ENCODE assay signal across 16 cellular contexts in the genomic region with DNA sequence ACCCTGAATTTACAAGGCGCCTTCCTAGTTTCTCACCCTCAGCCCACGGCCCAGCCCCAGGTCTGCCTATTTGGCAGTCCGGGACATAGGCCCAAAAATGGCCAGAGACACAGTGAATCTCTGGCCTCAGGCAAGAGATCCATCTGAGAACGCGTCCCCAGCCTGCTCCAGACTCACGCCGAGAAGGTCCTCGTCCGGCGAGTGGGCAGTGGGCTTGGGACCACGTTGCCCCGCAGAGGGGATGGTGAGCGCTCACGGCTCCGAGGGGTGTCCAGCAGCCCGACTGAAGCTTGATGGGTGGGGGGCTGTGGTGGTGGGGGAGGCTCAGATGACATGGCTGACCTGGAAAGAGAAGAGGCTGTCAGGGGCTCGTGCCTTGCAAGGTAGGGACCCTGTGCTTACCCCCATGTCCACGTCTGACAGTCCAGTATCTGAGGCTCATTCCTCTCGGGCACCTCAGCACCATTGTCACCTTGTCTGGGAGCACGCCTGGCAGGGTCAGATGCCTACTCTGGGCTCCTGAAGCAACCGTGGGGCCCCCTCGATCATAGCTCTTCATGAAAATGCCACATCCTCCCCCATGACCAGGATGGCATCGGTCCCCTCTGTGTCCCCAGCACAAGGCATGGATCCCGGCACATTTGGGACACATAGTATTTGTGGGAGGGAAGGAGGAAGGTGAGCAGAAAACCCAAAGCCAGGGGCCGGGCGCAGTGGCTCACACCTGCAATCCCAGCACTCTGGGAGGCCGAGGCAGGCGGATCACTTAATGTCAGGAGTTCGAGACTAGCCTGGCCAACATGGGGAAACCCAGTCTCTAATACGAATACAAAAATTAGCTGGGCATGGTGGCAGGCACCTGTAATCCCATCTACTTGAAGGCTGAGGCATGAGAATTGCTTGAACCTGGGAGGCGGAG. TPM values are rescaled to one million over a fixed set of nuclear protein-coding genes. Genes with fewer than 3 reads are reported as not detected.
DNase-seq lines count a peak whose midpoint lies in the region; ATAC-seq, FAIRE-seq and TF ChIP-seq lines count a peak whose summit lies in the region.
"Had no signal": no experiment of that assay in that cellular context is flagged by ENCODE, and none has a peak within 500 bp of the region (broad histone marks: within the 10 kb centered on the region; RNA-seq: fewer than 3 reads in every experiment).

No MANE protein-coding gene starts in this region.

- WGBS in K562 (ENCODE audit: insufficient coverage, low coverage, missing lambda C conversion rate): 97% methylated on average over 29 of the region's 31 CpGs
- 93% methylated on average over 31 of the region's 31 CpGs for WGBS in mesenchymal stem cell
- WGBS in transverse colon (ENCODE audit: low coverage in 1 of 2), 2 donors: 93 to 96% methylated on average over 5 to 31 of the region's 31 CpGs
- WGBS in testis, 2 donors: 93 to 94% methylated on average over 30 to 31 of the region's 31 CpGs

- H3K9me1 ChIP-seq in K562 (ENCODE audit: control insufficient read depth, insufficient read depth, low read length): peaks cover 9% of the 10 kb centered on the region

- peak overlapping the region in 1 of 2 experiments; percentile 21; a peak in 1 of 4 replicates for H3K9ac ChIP-seq in K562 (ENCODE audit: insufficient read depth in 1 of 2, low read depth in 2 of 2, low read length in 2 of 2)
- peak overlapping the region; percentile 68 for H3K9ac ChIP-seq in mesenchymal stem cell (ENCODE audit: low read length)

- H4K91ac ChIP-seq in mesenchymal stem cell (ENCODE audit: low read length): peak overlapping the region; percentile 44

- no peak overlapping the region for H3K14ac ChIP-seq in mesenchymal stem cell (ENCODE audit: low read length in 2 of 2)

- H3K4me3 ChIP-seq in breast epithelium (no peak overlapping the region), K562 (no peak overlapping the region), mesenchymal stem cell (ENCODE audit: insufficient read depth in 1 of 2, low read depth in 1 of 2, low read length in 2 of 2) (no peak overlapping the region), transverse colon (no peak overlapping the region), testis (no peak overlapping the region)

- H3K4me1 ChIP-seq in breast epithelium: peaks cover 0 to 8% of the 10 kb centered on the region in 2 donors
- peaks cover 22 to 43% of the 10 kb centered on the region in 2 experiments for H3K4me1 ChIP-seq in K562 (replicated peaks in 1 of 2; ENCODE audit: control insufficient read depth in 2 of 2, insufficient read depth in 2 of 2, low read length in 2 of 2)
- H3K4me1 ChIP-seq in mesenchymal stem cell (ENCODE audit: control insufficient read depth, insufficient read depth, low read depth, low read length): peaks cover 57% of the 10 kb centered on the region
- peaks cover 11 to 32% (median 25%) of the 10 kb centered on the region in 4 donors for H3K4me1 ChIP-seq in transverse colon
- H3K4me1 ChIP-seq in testis: peaks cover 38% of the 10 kb centered on the region

- no peak overlapping the region for H2BK5ac ChIP-seq in mesenchymal stem cell (ENCODE audit: low read depth, low read length, poor library complexity, severe bottlenecking)

- H3K9me3 ChIP-seq in breast epithelium: no peaks in the 10 kb centered on the region
- no peaks in the 10 kb centered on the region for H3K9me3 ChIP-seq in K562 (replicated peaks; ENCODE audit: control insufficient read depth, insufficient read depth, low read depth, low read length)
- no peaks in the 10 kb centered on the region for H3K9me3 ChIP-seq in mesenchymal stem cell (ENCODE audit: control insufficient read depth, low read length)
- no peaks in the 10 kb centered on the region for H3K9me3 ChIP-seq in transverse colon
- H3K9me3 ChIP-seq in testis: no peaks in the 10 kb centered on the region

- H2AFZ ChIP-seq in K562 (ENCODE audit: low read depth, low read length) (no peak overlapping the region), mesenchymal stem cell (ENCODE audit: low read depth, low read length) (no peak overlapping the region)

- ATAC-seq in K562 (no peak), HG02759 (IDR thresholded peaks at IDR 0.05; ENCODE audit: unreplicated experiment) (no peak)

- no peak overlapping the region for H3K23ac ChIP-seq in mesenchymal stem cell (ENCODE audit: low read length in 2 of 2)

- CTCF ChIA-PET in MCF 10A (lab: Yijun Ruan, JAX) (interaction anchor here (0.6 to 1.8 kb wide), 2 partner anchors 21 to 23 kb away, joined by 3 to 12 read pairs; a partner anchor contains a TSS), K562 (lab: Yijun Ruan, JAX; ENCODE audit: low intra/inter-chr PET ratio) (interaction anchor here (0.6 kb wide), 1 partner anchor 21 kb away, joined by 5 read pairs; no protein-coding TSS in a partner anchor)

- H3K36me3 ChIP-seq in breast epithelium (no peaks in the 10 kb centered on the region), K562 (ENCODE audit: control insufficient read depth, insufficient read depth, low read length) (peaks cover 56% of the 10 kb centered on the region; the same call in 2 of the 3 replicates), mesenchymal stem cell (ENCODE audit: control insufficient read depth in 1 of 2, insufficient read depth in 2 of 2, low read depth in 1 of 2, low read length in 2 of 2) (peaks cover 56 to 59% of the 10 kb centered on the region in 2 experiments), transverse colon (peaks cover 0 to 6% (median 0%) of the 10 kb centered on the region in 4 donors), testis (ENCODE audit: low read depth, missing control alignments) (no peaks in the 10 kb centered on the region)

- TF ChIP-seq CTCF in breast epithelium (IDR thresholded peaks at IDR 0.05): no peak
- TF ChIP-seq CTCF in MCF 10A (IDR thresholded peaks at IDR 0.05; ENCODE audit: unreplicated experiment): no peak
- TF ChIP-seq CTCF in K562 (IDR thresholded peaks at IDR 0.05 in 2 of 3, conservative IDR thresholded peaks at IDR 0.05 in 1 of 3; ENCODE audit: insufficient read depth in 2 of 3, low read depth in 1 of 3, low read length in 3 of 3): no peak
- TF ChIP-seq CTCF in transverse colon (IDR thresholded peaks at IDR 0.05): no peak
- TF ChIP-seq CTCF in testis (IDR thresholded peaks at IDR 0.05): no peak

- H2AK5ac ChIP-seq in mesenchymal stem cell (ENCODE audit: low read length, severe bottlenecking): no peak overlapping the region

- H3K27me3 Mint-ChIP-seq in MCF 10A (ENCODE audit: insufficient read depth, unreplicated experiment): no peaks in the 10 kb centered on the region
- H3K27me3 Mint-ChIP-seq: activated B cell treated with CpG ODN at 0.5 μM for 24 hours had no signal

- FAIRE-seq in K562 (lab: Jason Lieb, UNC): no peak

- H3K4me2 ChIP-seq in K562 (ENCODE audit: insufficient read depth, low read length) (no peak overlapping the region), mesenchymal stem cell (ENCODE audit: low read length, poor library complexity, severe bottlenecking) (no peak overlapping the region)

- intact Hi-C loops in breast epithelium (cut with DNase I; ENCODE audit: low total_unique reads) (no loop called here), MCF 10A (cut with micrococcal nuclease) (no loop called here), K562 (cut with micrococcal nuclease) (no loop called here), transverse colon (cut with DNase I; ENCODE audit: low total_unique reads) (loop anchor here (5.0 kb wide), 1 partner anchor 1703 kb away; no protein-coding TSS in a partner anchor), testis (cut with DNase I; ENCODE audit: low total_unique reads) (no loop called here)

- TF ChIP-seq EP300 in K562 (IDR thresholded peaks at IDR 0.05; ENCODE audit: low read length): no peak
- TF ChIP-seq EP300 in transverse colon (IDR thresholded peaks at IDR 0.05; ENCODE audit: low read depth): no peak

- H3K27ac ChIP-seq in breast epithelium (peak overlapping the region; percentile 54 to 77), K562 (ENCODE audit: extremely low read depth, low read depth, low read length) (no peak overlapping the region), mesenchymal stem cell (ENCODE audit: low read length, poor library complexity, severe bottlenecking) (no peak overlapping the region), transverse colon (peak overlapping the region; percentile 18 to 64 (median 38)), testis (no peak overlapping the region)

- H3K27me3 ChIP-seq in breast epithelium (no peaks in the 10 kb centered on the region), K562 (ENCODE audit: control insufficient read depth in 2 of 2, insufficient read depth in 2 of 2, low read length in 2 of 2) (no peaks in the 10 kb centered on the region), mesenchymal stem cell (ENCODE audit: control insufficient read depth in 1 of 2, insufficient read depth in 1 of 2, low read length in 2 of 2) (no peaks in the 10 kb centered on the region), transverse colon (no peaks in the 10 kb centered on the region), testis (no peaks in the 10 kb centered on the region)

- TF ChIP-seq POLR2A in breast epithelium (IDR thresholded peaks at IDR 0.05) (no peak), K562 (conservative IDR thresholded peaks at IDR 0.05) (peak; percentile 33; the same call in 1 of the 2 replicates), transverse colon (IDR thresholded peaks at IDR 0.05) (no peak), testis (IDR thresholded peaks at IDR 0.05) (no peak)

- H2BK15ac ChIP-seq in mesenchymal stem cell (ENCODE audit: low read depth, poor library complexity, severe bottlenecking): no peak overlapping the region

- H3K4ac ChIP-seq in mesenchymal stem cell (ENCODE audit: low read depth in 1 of 2, low read length in 2 of 2): no peak overlapping the region

- H3K36me3 Mint-ChIP-seq in MCF 10A (ENCODE audit: insufficient read depth, unreplicated experiment): peaks cover 43% of the 10 kb centered on the region

- H4K8ac ChIP-seq in mesenchymal stem cell (ENCODE audit: low read length): no peak overlapping the region

- H3K9me3 Mint-ChIP-seq in MCF 10A (ENCODE audit: unreplicated experiment): no peaks in the 10 kb centered on the region
- H3K9me3 Mint-ChIP-seq: activated B cell treated with CpG ODN at 0.5 μM for 24 hours; activated T-helper 1 cell treated with anti-CD3 and anti-CD28 coated beads, Interleukin-12 subunit alpha, Interleukin-12 subunit beta, Interleukin-2, Interleukin-4 antibody, amounts not matched to agents 30 ng/mL and 10 ng/mL and 1 ng/mL, durations not matched to agents 14 hours and 24 hours and 36 hours had no signal

- no peak for TF ChIP-seq RAD21 in K562 (CRISPR knock-in tag; conservative IDR thresholded peaks at IDR 0.05 in 1 of 2, IDR thresholded peaks at IDR 0.05 in 1 of 2)

- peaks cover 16% of the 10 kb centered on the region for H3K79me1 ChIP-seq in mesenchymal stem cell (replicated peaks; ENCODE audit: low read length, poor library complexity, severe bottlenecking)

- DNase-seq in breast epithelium (ENCODE audit: low spot score in 2 of 2): no peak
- no peak for DNase-seq in MCF 10A (ENCODE audit: unreplicated experiment)
- DNase-seq in K562 (ENCODE audit: extremely low read depth in 1 of 4, low spot score in 3 of 4): no peak
- no peak for DNase-seq in mesenchymal stem cell
- DNase-seq in transverse colon: no peak
- no peak for DNase-seq in putamen (ENCODE audit: low spot score)
- DNase-seq in testis: no peak
- DNase-seq: activated B cell treated with CpG ODN at 0.5 μM for 24 hours, DMS153, NCI-H1048, NCI-H2171 treated with DMSO at 0.1 percent for 48 hours had no signal

- peaks cover 8% of the 10 kb centered on the region for H3K4me1 Mint-ChIP-seq in MCF 10A (ENCODE audit: insufficient read depth, unreplicated experiment)

- H2BK12ac ChIP-seq in mesenchymal stem cell (ENCODE audit: low read length in 2 of 2): no peak overlapping the region

- POLR2A ChIA-PET in MCF 10A (lab: Yijun Ruan, JAX) (interaction anchor here (0.7 to 1.1 kb wide), 4 partner anchors 9 to 13 kb away, joined by 3 to 4 read pairs (median 3); a partner anchor contains a TSS), K562 (lab: Yijun Ruan, JAX) (interaction anchor here (0.7 to 2.4 kb wide), 6 partner anchors 8 to 1885 kb away, joined by 3 to 5 read pairs (median 4); a partner anchor contains a TSS)

- peak overlapping the region in 1 of 2 experiments; percentile 13 for H3K18ac ChIP-seq in mesenchymal stem cell (ENCODE audit: low read depth in 1 of 2, low read length in 2 of 2)

- no peak overlapping the region for H3K4me3 Mint-ChIP-seq in MCF 10A (ENCODE audit: unreplicated experiment)
- H3K4me3 Mint-ChIP-seq: activated B cell treated with CpG ODN at 0.5 μM for 24 hours; activated T-helper 1 cell treated with anti-CD3 and anti-CD28 coated beads, Interleukin-12 subunit alpha, Interleukin-12 subunit beta, Interleukin-2, Interleukin-4 antibody, amounts not matched to agents 30 ng/mL and 10 ng/mL and 1 ng/mL, durations not matched to agents 14 hours and 24 hours and 36 hours had no signal

- H4K20me1 ChIP-seq in K562 (replicated peaks; ENCODE audit: control insufficient read depth, insufficient read depth, low read length): peaks cover 27% of the 10 kb centered on the region

- H2BK120ac ChIP-seq in mesenchymal stem cell (ENCODE audit: low read depth, low read length): no peak overlapping the region

- H3K79me2 ChIP-seq in K562 (ENCODE audit: control insufficient read depth, insufficient read depth, low read length): peaks cover 48% of the 10 kb centered on the region

- in situ Hi-C loops in K562 (cut with MboI): no loop called here
- in situ Hi-C loops in transverse colon (cut with MboI; ENCODE audit: low pct_ligation_motif_present in 1 of 4, low pct_unique_long_range_greater_than_20kb in 1 of 4, low sequenced_read_pairs in 3 of 4): no loop called here

- no peak overlapping the region for H3K27ac Mint-ChIP-seq in MCF 10A (ENCODE audit: low read depth, unreplicated experiment)
- H3K27ac Mint-ChIP-seq: activated B cell treated with CpG ODN at 0.5 μM for 24 hours; activated T-helper 1 cell treated with anti-CD3 and anti-CD28 coated beads, Interleukin-12 subunit alpha, Interleukin-12 subunit beta, Interleukin-2, Interleukin-4 antibody, amounts not matched to agents 30 ng/mL and 10 ng/mL and 1 ng/mL, durations not matched to agents 14 hours and 24 hours and 36 hours had no signal

- BruUV-seq in MCF 10A (replicated peaks; lab: Mats Ljungman, UMichigan) (no TSS peak), K562 (replicated peaks; lab: Mats Ljungman, UMichigan) (no TSS peak)

RNA-seq across cellular contexts. Expression of a gene that starts 9.6 kb away (rescaled TPM):
- total RNA-seq in breast epithelium: 100 to 1,000 TPM in 1 of 3 donors, 10 to 100 TPM in 2; 58.6 to 126 (median 83.9) TPM
- total RNA-seq in MCF 10A (2022): 23.9 and 27.8 TPM in 2 replicates
- 20.8 and 44.6 TPM in 2 replicates for total RNA-seq in K562 (2011; cell fraction: chromatin; rRNA removed; ENCODE audit: low replicate concordance)
- 34.7 and 35.1 TPM in 2 replicates for total RNA-seq in K562 (2011; cell fraction: nucleolus; rRNA removed)
- total RNA-seq in K562 (2011; cell fraction: nucleoplasm; rRNA removed): 29.4 and 42.3 TPM in 2 replicates
- 112 and 114 TPM in 2 replicates for total RNA-seq in K562 (2014; rRNA removed)
- 27.0 and 41.1 TPM in 2 replicates for total RNA-seq in K562 (2014; rRNA removed; fragmentation: Illumina TruSeq; extraction: Trizol)
- total RNA-seq in K562 (2015; rRNA removed; fragmentation: Illumina TruSeq; extraction: Trizol): 65.2 and 68.5 TPM in 2 replicates
- 74.5 and 78.0 TPM in 2 replicates for total RNA-seq in K562 (2021)
- polyA plus RNA-seq in K562 (2011; rRNA removed): 37.0 and 40.8 TPM in 2 replicates
- polyA plus RNA-seq in K562 (2011; cell fraction: cytosol; rRNA removed): 46.0 and 113 TPM in 2 replicates
- polyA plus RNA-seq in K562 (2011; cell fraction: nucleus; rRNA removed): 25.6 and 34.1 TPM in 2 replicates
- polyA plus RNA-seq in K562 (2012): 72.1 and 96.6 TPM in 2 replicates
- 40.4 and 87.0 TPM in 2 replicates for polyA plus RNA-seq in K562 (2014; fragmentation: Illumina TruSeq; extraction: Trizol)
- polyA plus RNA-seq in K562 (2014; fragmentation: Nextera tagmentation; extraction: Ambion mirVana): 10 to 100 TPM in 1 of 2 experiments, 1 to 10 TPM in 1; 5.8 to 17.1 TPM
- polyA plus RNA-seq in K562 (2014; rRNA removed): 97.9 and 104 TPM in 2 replicates
- polyA minus RNA-seq in K562 (2011; rRNA and poly(A)+ RNA removed): 39.1 and 58.1 TPM in 2 replicates
- polyA minus RNA-seq in K562 (2011; cell fraction: cytosol; rRNA and poly(A)+ RNA removed): 34.9 and 36.6 TPM in 2 replicates
- polyA minus RNA-seq in K562 (2011; cell fraction: nucleus; rRNA and poly(A)+ RNA removed): 12.1 and 17.4 TPM in 2 replicates
- 78.8 TPM for polyA plus RNA-seq in mesenchymal stem cell (2013, experiment 1 of 2)
- polyA plus RNA-seq in mesenchymal stem cell (2013, experiment 2 of 2): 76.6 TPM
- total RNA-seq in transverse colon: 10 to 100 TPM; 11.6 to 61.7 (median 39.6) TPM
- 100 to 1,000 TPM; 241 to 437 TPM for total RNA-seq in testis
- 457 TPM for polyA plus RNA-seq in testis (ENCODE audit: insufficient read depth, low read depth, low replicate concordance)

RNA-seq across cellular contexts. Expression of a gene that starts 22.9 kb away (rescaled TPM):
- total RNA-seq in breast epithelium (not detected), MCF 10A (2022) (not detected in 2 replicates), K562 (2014; rRNA removed) (not detected in 2 replicates), K562 (2014; rRNA removed; fragmentation: Illumina TruSeq; extraction: Trizol) (not detected in 2 replicates), K562 (2015; rRNA removed; fragmentation: Illumina TruSeq; extraction: Trizol) (not detected in 2 replicates), K562 (2021) (not detected in 2 replicates), transverse colon (not detected), testis (1 to 10 TPM; 2.2 to 3.8 TPM)
- not detected in 2 replicates for total RNA-seq in K562 (2011; cell fraction: chromatin; rRNA removed; ENCODE audit: low replicate concordance)
- total RNA-seq in K562 (2011; cell fraction: nucleolus; rRNA removed): not detected in 2 replicates
- not detected in 2 replicates for total RNA-seq in K562 (2011; cell fraction: nucleoplasm; rRNA removed)
- polyA plus RNA-seq in K562 (2011; rRNA removed) (not detected in 2 replicates), K562 (2014; fragmentation: Illumina TruSeq; extraction: Trizol) (not detected in 2 replicates), K562 (2014; fragmentation: Nextera tagmentation; extraction: Ambion mirVana) (not detected), K562 (2014; rRNA removed) (not detected in 2 replicates), testis (ENCODE audit: insufficient read depth, low read depth, low replicate concordance) (10.5 TPM)
- not detected in 2 replicates for polyA plus RNA-seq in K562 (2011; cell fraction: cytosol; rRNA removed)
- not detected in 2 replicates for polyA plus RNA-seq in K562 (2011; cell fraction: nucleus; rRNA removed)
- not detected in 2 replicates for polyA plus RNA-seq in K562 (2012)
- polyA minus RNA-seq in K562 (2011; rRNA and poly(A)+ RNA removed): not detected in 2 replicates
- not detected in 2 replicates for polyA minus RNA-seq in K562 (2011; cell fraction: cytosol; rRNA and poly(A)+ RNA removed)
- polyA minus RNA-seq in K562 (2011; cell fraction: nucleus; rRNA and poly(A)+ RNA removed): not detected in 2 replicates
- not detected for polyA plus RNA-seq in mesenchymal stem cell (2013, experiment 1 of 2)
- not detected for polyA plus RNA-seq in mesenchymal stem cell (2013, experiment 2 of 2)
- total RNA-seq: activated B cell treated with CpG ODN at 0.5 μM for 24 hours; activated T-helper 1 cell treated with anti-CD3 and anti-CD28 coated beads, Interleukin-12 subunit alpha, Interleukin-12 subunit beta, Interleukin-2, Interleukin-4 antibody, amounts not matched to agents 30 ng/mL and 10 ng/mL and 1 ng/mL, durations not matched to agents 14 hours and 24 hours and 36 hours; left lobe of liver; omental fat pad; ureter had no signal

Comparison
In these comparisons a context has a peak if more than half of its experiments do, and no peak if none do; other contexts are left out.
1. H3K27ac ChIP-seq: peak in breast epithelium (2 of 2) and transverse colon (4 of 4); none in K562 (single experiment), mesenchymal stem cell (single experiment) and testis (0 of 2).